Comparison of ENCODE assay signal across 9 cellular contexts in the genomic region with DNA sequence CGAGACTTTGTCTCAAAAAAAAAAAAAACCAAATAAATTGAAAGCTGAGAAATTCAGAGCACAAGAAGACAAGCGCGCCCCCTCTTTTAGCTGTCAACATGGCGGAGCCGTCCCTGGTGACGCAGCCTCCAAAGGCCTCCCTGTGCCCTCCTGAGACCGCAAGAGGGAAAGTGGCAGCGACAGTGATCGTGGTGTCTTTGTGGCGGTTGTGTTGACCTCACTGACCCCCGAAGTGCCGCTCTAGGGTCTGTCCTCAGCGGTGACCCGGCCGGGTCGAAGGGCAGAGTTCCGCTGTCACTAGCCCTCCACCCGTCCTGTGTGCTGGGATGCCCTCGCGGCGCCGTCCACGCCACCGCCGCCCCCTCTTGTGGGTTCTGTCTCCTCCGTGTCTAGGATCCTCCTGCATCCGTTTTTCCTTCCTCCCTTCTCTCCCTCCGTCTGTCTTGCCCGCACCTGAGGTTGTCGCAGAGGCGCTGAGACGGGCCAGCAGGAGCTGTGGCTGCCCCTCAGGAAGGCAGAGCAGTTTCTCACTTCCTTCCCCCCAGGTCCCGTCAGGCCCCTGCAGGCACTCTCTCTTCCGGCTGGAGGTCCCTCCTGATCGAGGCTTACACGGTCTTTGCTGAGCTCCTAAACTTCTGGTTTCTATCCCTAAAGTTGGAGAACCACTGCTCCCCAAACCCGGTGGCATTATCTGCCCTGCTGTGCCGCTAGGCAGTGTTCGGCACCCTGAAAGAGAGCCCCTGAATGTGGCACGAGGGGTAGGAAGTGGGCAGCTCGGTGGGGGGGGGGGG. TPM values are rescaled to one million over a fixed set of nuclear protein-coding genes. Genes with fewer than 3 reads are reported as not detected.
DNase-seq lines count a peak whose midpoint lies in the region; ATAC-seq, FAIRE-seq and TF ChIP-seq lines count a peak whose summit lies in the region.
"Had no signal": no experiment of that assay in that cellular context is flagged by ENCODE, and none has a peak within 500 bp of the region (broad histone marks: within the 10 kb centered on the region; RNA-seq: fewer than 3 reads in every experiment).

No MANE protein-coding gene starts in this region.

- TF ChIP-seq POLR2A in GM12891 (IDR thresholded peaks at IDR 0.05; ENCODE audit: low read depth, low read length) (peak; percentile 54; the same call in 1 of the 2 replicates), spleen (IDR thresholded peaks at IDR 0.05) (no peak)

- FAIRE-seq in GM12891 (lab: Jason Lieb, UNC), result peak; percentile 86

- intact Hi-C loops in spleen (cut with DNase I; ENCODE audit: low total_unique reads), result loop anchor here (10.0 kb wide), 1 partner anchor 102 kb away; no protein-coding TSS in a partner anchor

- no peak for TF ChIP-seq CTCF in spleen (IDR thresholded peaks at IDR 0.05 in 8 of 11, conservative IDR thresholded peaks at IDR 0.05 in 3 of 11)

- H3K36me3 ChIP-seq in spleen, result peaks cover 0 to 12% (median 0%) of the 10 kb centered on the region in 6 donors

- peaks cover 19 to 64% (median 51%) of the 10 kb centered on the region in 6 donors for H3K4me1 ChIP-seq in spleen

- no peaks in the 10 kb centered on the region for H3K9me3 ChIP-seq in spleen

- ATAC-seq in GM18868 (IDR thresholded peaks at IDR 0.05; ENCODE audit: unreplicated experiment), result no peak

- H3K27me3 ChIP-seq in spleen (replicated peaks in 1 of 7), result no peaks in the 10 kb centered on the region

- H3K27ac ChIP-seq in spleen, result peak overlapping the region; percentile 62 to 93 (median 86)

- peak overlapping the region; percentile 43 to 80 (median 53) for H3K4me3 ChIP-seq in spleen

- WGBS in spleen, 5 donors, result 14 to 31% (median 22%) methylated on average over 40 to 41 of the region's 41 CpGs

- peak; percentile 61 for DNase-seq in GM12891 (ENCODE audit: insufficient read length, low spot score)
- DNase-seq in UCSD-AML1 (lab: John Stamatoyannopoulos, UW; ENCODE audit: unreplicated experiment), result peak; percentile 84
- DNase-seq in effector CD8-positive, alpha-beta T cell (lab: John Stamatoyannopoulos, UW), result peak; percentile 36
- peak; percentile 88 for DNase-seq in spleen
- DNase-seq in mesenteric fat pad (ENCODE audit: low spot score), result no peak
- DNase-seq in dedifferentiated amniotic fluid mesenchymal stem cell (ENCODE audit: extremely low spot score), result no peak
- no peak for DNase-seq in inferior parietal cortex (ENCODE audit: extremely low spot score)

TF ChIP-seq in GM12891, 5 proteins besides CTCF, POLR2A, EP300 and RAD21:
- TF ChIP-seq SPI1 (IDR thresholded peaks at IDR 0.05; ENCODE audit: low read depth, low read length), result peak; percentile 85
- peak; percentile 59 for TF ChIP-seq POLR2AphosphoS5 (IDR thresholded peaks at IDR 0.05; ENCODE audit: low read depth, low read length)
- no peak for TF ChIP-seq PAX5 (IDR thresholded peaks at IDR 0.05; ENCODE audit: insufficient read depth, low read length, severe bottlenecking)
- TF ChIP-seq POU2F2 (IDR thresholded peaks at IDR 0.05; ENCODE audit: low read depth, low read length), result no peak
- 0 out of 2 replicates have a peak, but pooled peaks have one; percentile 45 for TF ChIP-seq TAF1 (IDR thresholded peaks at IDR 0.05; ENCODE audit: low read depth, low read length)

RNA-seq across cellular contexts. Expression of a gene that starts 7.2 kb away (rescaled TPM):
- polyA plus RNA-seq in GM12891 (2012; ENCODE audit: low read depth, missing spikeins), result 21.5 TPM
- total RNA-seq in spleen (10 to 100 TPM in 1 of 7 donors, 1 to 10 TPM in 6; 2.1 to 10.8 (median 5.9) TPM), mesenteric fat pad (0.67 TPM)
- 1 to 10 TPM; 1.5 to 6.8 (median 3.3) TPM for polyA plus RNA-seq in spleen

RNA-seq across cellular contexts. Expression of a gene that starts 13.8 kb away (rescaled TPM):
- polyA plus RNA-seq in GM12891 (2012; ENCODE audit: low read depth, missing spikeins), result 0.15 TPM
- total RNA-seq in spleen (1 to 10 TPM; 4.1 to 9.4 (median 7.3) TPM), mesenteric fat pad (0.67 TPM)
- 1 to 10 TPM; 1.4 to 1.9 (median 1.6) TPM for polyA plus RNA-seq in spleen
- total RNA-seq: glomerular endothelial cell had no signal

RNA-seq across cellular contexts. Expression of a gene that starts 49.0 kb away (rescaled TPM):
- polyA plus RNA-seq in GM12891 (2012; ENCODE audit: low read depth, missing spikeins), result 75.6 TPM
- total RNA-seq in spleen (10 to 100 TPM; 26.7 to 63.5 (median 46.9) TPM), mesenteric fat pad (95.7 TPM)
- polyA plus RNA-seq in spleen, result 10 to 100 TPM; 28.0 to 40.0 (median 29.3) TPM

RNA-seq across cellular contexts. Expression of a gene that starts 52.4 kb away (rescaled TPM):
- polyA plus RNA-seq in GM12891 (2012; ENCODE audit: low read depth, missing spikeins), result 30.6 TPM
- total RNA-seq in spleen (10 to 100 TPM; 37.9 to 80.5 (median 56.6) TPM), mesenteric fat pad (46.1 TPM)
- polyA plus RNA-seq in spleen, result 10 to 100 TPM; 18.3 to 31.8 (median 22.7) TPM

Comparison
In these comparisons a context has a peak if more than half of its experiments do, and no peak if none do; other contexts are left out.
1. DNase-seq: peak in GM12891 (single experiment), UCSD-AML1 (single experiment), effector CD8-positive, alpha-beta T cell (single experiment) and spleen (single experiment); none in mesenteric fat pad (single experiment), dedifferentiated amniotic fluid mesenchymal stem cell (single experiment) and inferior parietal cortex (single experiment).